Comparison of ENCODE assay signal across 1 cellular context in genomic region chr2:73528688-73529087, GRCh38.
A peak's percentile ranks its signal among the peaks of the same experiment; 100 is the strongest.
TF ChIP-seq lines count a peak whose summit lies in the region.

No MANE protein-coding gene starts in this region.

TF ChIP-seq in K562, 482 proteins besides CTCF, POLR2A, EP300 and RAD21 (continued from another document):
- TF ChIP-seq ZNF407 (IDR thresholded peaks at IDR 0.05; ENCODE audit: low read depth) (no peak), ZNF512 (tag; IDR thresholded peaks at IDR 0.05) (0 out of 2 replicates have a peak, but pooled peaks have one; percentile 19), TRIM24 (IDR thresholded peaks at IDR 0.05) (0 out of 4 replicates have a peak, but pooled peaks of 1 of the 2 experiments have one; percentile 17), HDAC8 (tag; IDR thresholded peaks at IDR 0.05) (no peak)
